10 cellular contexts compared by ENCODE assay signal in genomic region chr20:35453647-35454046, GRCh38. TPM values are rescaled to one million over a fixed set of nuclear protein-coding genes. Genes with fewer than 3 reads are reported as not detected.
DNase-seq lines count a peak whose midpoint lies in the region; ATAC-seq and TF ChIP-seq lines count a peak whose summit lies in the region.
"Had no signal": no experiment of that assay in that cellular context is flagged by ENCODE, and none has a peak within 500 bp of the region (broad histone marks: within the 10 kb centered on the region; RNA-seq: fewer than 3 reads in every experiment).

No MANE protein-coding gene starts in this region.

- peak overlapping the region; percentile 15; the same call in 1 of the 2 replicates for H3K4ac ChIP-seq in IMR-90 (ENCODE audit: low read depth, low read length)

- no peak for TF ChIP-seq POLR2A in IMR-90 (IDR thresholded peaks at IDR 0.05; ENCODE audit: low read depth, low read length)

- no peaks in the 10 kb centered on the region for H3K27me3 ChIP-seq in BLaER1 treated with 17β-estradiol and CSF1 and Interleukin-3, amounts not matched to agents 10 nM and 100 nM
- H3K27me3 ChIP-seq in IMR-90 (ENCODE audit: control insufficient read depth, insufficient read depth, low read length) (no peaks in the 10 kb centered on the region), adipocyte (replicated peaks; ENCODE audit: control insufficient read depth, insufficient read depth, low read length) (no peaks in the 10 kb centered on the region)
- H3K27me3 ChIP-seq in naive thymus-derived CD4-positive, alpha-beta T cell (ENCODE audit: control insufficient read depth in 2 of 2, insufficient read depth in 2 of 2, low read length in 2 of 2), result no peaks in the 10 kb centered on the region
- H3K27me3 ChIP-seq: foreskin keratinocyte had no signal

- H3K9me1 ChIP-seq in IMR-90 (ENCODE audit: insufficient read depth, low read length), result peaks cover 6% of the 10 kb centered on the region; the same call in 1 of the 2 replicates

- CTCF ChIA-PET in IMR-90 (lab: Yijun Ruan, JAX), result interaction anchor here (0.9 kb wide), 1 partner anchor 13 kb away, joined by 3 read pairs; no protein-coding TSS in a partner anchor
- CTCF ChIA-PET in naive thymus-derived CD4-positive, alpha-beta T cell (lab: Charles Lee), result interaction anchor here (1.6 to 1.9 kb wide), 2 partner anchors 11 to 14 kb away, joined by 4 to 9 read pairs; no protein-coding TSS in a partner anchor

- peaks cover 20 to 40% of the 10 kb centered on the region in 2 experiments for H3K79me1 ChIP-seq in IMR-90 (ENCODE audit: low read depth in 1 of 2, low read length in 2 of 2)

- dilution Hi-C loops in IMR-90 (cut with HindIII; ENCODE audit: low sequenced_read_pairs, unreplicated experiment), result no loop called here

- peak overlapping the region in 9 of 11 experiments; percentile 22 to 96 (median 93); a peak in 13 of 22 replicates for H3K9ac ChIP-seq in BLaER1 treated with 17β-estradiol and CSF1 and Interleukin-3, amounts not matched to agents 10 nM and 100 nM
- H3K9ac ChIP-seq in IMR-90 (ENCODE audit: low read depth, low read length), result no peak overlapping the region
- peak overlapping the region; percentile 98 for H3K9ac ChIP-seq in adipocyte (ENCODE audit: low read length)

- in situ Hi-C loops in IMR-90 (cut with MboI; ENCODE audit: low sequenced_read_pairs), result no loop called here

- no peaks in the 10 kb centered on the region for H3K27me3 Mint-ChIP-seq in naive thymus-derived CD4-positive, alpha-beta T cell

- H2BK120ac ChIP-seq in IMR-90 (ENCODE audit: low read depth, low read length), result no peak overlapping the region

- no peaks in the 10 kb centered on the region for H3K9me3 ChIP-seq in BLaER1 treated with 17β-estradiol and CSF1 and Interleukin-3, amounts not matched to agents 10 nM and 100 nM (replicated peaks in 1 of 11)
- no peaks in the 10 kb centered on the region for H3K9me3 ChIP-seq in IMR-90 (ENCODE audit: control insufficient read depth, insufficient read depth, low read length)
- H3K9me3 ChIP-seq in adipocyte (ENCODE audit: control insufficient read depth, low read length), result no peaks in the 10 kb centered on the region
- H3K9me3 ChIP-seq in naive thymus-derived CD4-positive, alpha-beta T cell (ENCODE audit: control insufficient read depth in 2 of 3, low read length in 3 of 3), result no peaks in the 10 kb centered on the region

- H2AFZ ChIP-seq in IMR-90 (replicated peaks; ENCODE audit: low read length, poor library complexity), result no peak overlapping the region

- peak overlapping the region; percentile 46 to 90; a peak in 2 of 4 replicates for H4K8ac ChIP-seq in IMR-90 (ENCODE audit: low read depth in 2 of 2, low read length in 2 of 2)

- peak overlapping the region; percentile 43 to 98 (median 86) for H3K27ac Mint-ChIP-seq in naive thymus-derived CD4-positive, alpha-beta T cell

- no peaks in the 10 kb centered on the region for H3K9me3 Mint-ChIP-seq in naive thymus-derived CD4-positive, alpha-beta T cell

- no peak overlapping the region for H3K56ac ChIP-seq in IMR-90 (ENCODE audit: extremely low read depth, insufficient read depth, low read length)

- no peak overlapping the region for H2BK20ac ChIP-seq in IMR-90 (ENCODE audit: low read depth, low read length)

- H3K4me3 Mint-ChIP-seq in naive thymus-derived CD4-positive, alpha-beta T cell, result peak overlapping the region; percentile 82 to 98 (median 93)

- H3K18ac ChIP-seq in IMR-90 (ENCODE audit: low read depth, low read length), result no peak overlapping the region

- no peak overlapping the region for H2AK9ac ChIP-seq in IMR-90 (replicated peaks; ENCODE audit: low read depth, low read length, poor library complexity)

- 92% methylated on average over 2 of the region's 7 CpGs; no CpG with 5 or more reads in 1 of the 2 experiments for WGBS in IMR-90 (ENCODE audit: extremely low coverage in 2 of 2, insufficient read length in 1 of 2), 2 experiments

- peaks cover 0 to 3% (median 0%) of the 10 kb centered on the region in 5 donors for H3K36me3 Mint-ChIP-seq in naive thymus-derived CD4-positive, alpha-beta T cell

- no peak for TF ChIP-seq RAD21 in IMR-90 (IDR thresholded peaks at IDR 0.05; ENCODE audit: low read length)

- H4K5ac ChIP-seq in IMR-90 (ENCODE audit: low read depth, low read length), result no peak overlapping the region

- peak overlapping the region in 9 of 10 experiments; percentile 73 to 96 (median 80); a peak in 12 of 20 replicates for H3K4me3 ChIP-seq in BLaER1 treated with 17β-estradiol and CSF1 and Interleukin-3, amounts not matched to agents 10 nM and 100 nM
- no peak overlapping the region for H3K4me3 ChIP-seq in IMR-90 (ENCODE audit: insufficient read depth, low read depth, low read length)
- H3K4me3 ChIP-seq in adipocyte (ENCODE audit: low read length), result peak overlapping the region; percentile 99
- H3K4me3 ChIP-seq in naive thymus-derived CD4-positive, alpha-beta T cell (ENCODE audit: low read length), result no peak overlapping the region

- H2BK5ac ChIP-seq in IMR-90 (ENCODE audit: low read depth, low read length, poor library complexity, severe bottlenecking), result no peak overlapping the region

- DNase-seq in IMR-90 (no peak), adipocyte (ENCODE audit: low read depth) (no peak), Right ventricle myocardium inferior (ENCODE audit: missing footprints) (no peak), SIG-M5 treated with dmso at 0.1 percent for 504 hours (lab: John Stamatoyannopoulos, UW; ENCODE audit: unreplicated experiment) (no peak)
- DNase-seq in naive thymus-derived CD4-positive, alpha-beta T cell, result no peak
- no peak for DNase-seq in stimulated activated naive CD4-positive, alpha-beta T cell treated with Interleukin-2 at 50 U/mL for 16 hours (lab: John Stamatoyannopoulos, UW)
- DNase-seq: foreskin keratinocyte, NCI-H2029 treated with DMSO at 0.1 percent for 48 hours had no signal

- ATAC-seq in IMR-90 (ENCODE audit: low read depth), result no peak
- ATAC-seq in naive thymus-derived CD4-positive, alpha-beta T cell, result no peak
- ATAC-seq in esophagus mucosa, result no peak
- no peak for ATAC-seq in Right ventricle myocardium inferior

- POLR2A ChIA-PET in IMR-90 (lab: Charles Lee; ENCODE audit: unreplicated experiment), result no interaction called here
- POLR2A ChIA-PET in naive thymus-derived CD4-positive, alpha-beta T cell (lab: Charles Lee), result interaction anchor here (0.6 to 3.5 kb wide), 4 partner anchors 38 to 165 kb away, joined by 3 to 32 read pairs (median 4); no protein-coding TSS in a partner anchor

- H3K23ac ChIP-seq in IMR-90 (ENCODE audit: low read depth, low read length), result no peak overlapping the region

- no peak overlapping the region for H2BK15ac ChIP-seq in IMR-90 (ENCODE audit: low read depth, low read length)

- peak overlapping the region; percentile 71 to 93 (median 85) for H3K4me2 ChIP-seq in BLaER1 treated with 17β-estradiol and CSF1 and Interleukin-3, amounts not matched to agents 10 nM and 100 nM
- H3K4me2 ChIP-seq in IMR-90 (ENCODE audit: low read depth, low read length), result no peak overlapping the region

- no TSS peak for BruUV-seq in IMR-90 (replicated peaks; lab: Mats Ljungman, UMichigan)

- H4K91ac ChIP-seq in IMR-90 (ENCODE audit: insufficient read depth, low read depth, low read length), result no peak overlapping the region

- H3K4me1 ChIP-seq in BLaER1 treated with 17β-estradiol and CSF1 and Interleukin-3, amounts not matched to agents 10 nM and 100 nM, result peaks cover 25 to 42% (median 33%) of the 10 kb centered on the region in 10 experiments
- 0 out of 2 replicates have a peak, but pooled peaks cover 3% of the 10 kb centered on the region for H3K4me1 ChIP-seq in IMR-90 (ENCODE audit: control insufficient read depth, insufficient read depth, low read length)
- H3K4me1 ChIP-seq in adipocyte (ENCODE audit: control insufficient read depth, insufficient read depth, low read length), result peaks cover 9% of the 10 kb centered on the region
- H3K4me1 ChIP-seq in naive thymus-derived CD4-positive, alpha-beta T cell (ENCODE audit: control insufficient read depth in 2 of 2, insufficient read depth in 2 of 2, low read length in 2 of 2), result no peaks in the 10 kb centered on the region

- H4K20me1 ChIP-seq in BLaER1 treated with 17β-estradiol and CSF1 and Interleukin-3, amounts not matched to agents 10 nM and 100 nM, result peaks cover 0 to 14% (median 0%) of the 10 kb centered on the region in 11 experiments; a peak in 3 of 22 replicates
- no peaks in the 10 kb centered on the region for H4K20me1 ChIP-seq in IMR-90 (ENCODE audit: insufficient read depth, low read length)

- H3K4me1 Mint-ChIP-seq in naive thymus-derived CD4-positive, alpha-beta T cell, result peaks cover 0 to 38% (median 23%) of the 10 kb centered on the region in 7 donors

- no peaks in the 10 kb centered on the region for H3K36me3 ChIP-seq in BLaER1 treated with 17β-estradiol and CSF1 and Interleukin-3, amounts not matched to agents 10 nM and 100 nM
- H3K36me3 ChIP-seq in IMR-90 (ENCODE audit: control insufficient read depth, insufficient read depth, low read length) (no peaks in the 10 kb centered on the region), adipocyte (ENCODE audit: control insufficient read depth, insufficient read depth, low read length, severe bottlenecking) (no peaks in the 10 kb centered on the region)
- peaks cover 0 to 4% (median 0%) of the 10 kb centered on the region in 3 experiments for H3K36me3 ChIP-seq in naive thymus-derived CD4-positive, alpha-beta T cell (ENCODE audit: control insufficient read depth in 2 of 3, insufficient read depth in 3 of 3, low read length in 3 of 3)

- no peak for TF ChIP-seq CTCF in IMR-90 (conservative IDR thresholded peaks at IDR 0.05; ENCODE audit: low read depth, low read length)

- peak overlapping the region; percentile 42; the same call in 1 of the 2 replicates for H2AK5ac ChIP-seq in IMR-90 (ENCODE audit: low read depth, low read length)

- peak overlapping the region in 6 of 11 experiments; percentile 92 to 99 (median 96); a peak in 6 of 22 replicates for H3K27ac ChIP-seq in BLaER1 treated with 17β-estradiol and CSF1 and Interleukin-3, amounts not matched to agents 10 nM and 100 nM
- no peak overlapping the region for H3K27ac ChIP-seq in IMR-90 (ENCODE audit: insufficient read depth, low read length)
- H3K27ac ChIP-seq in naive thymus-derived CD4-positive, alpha-beta T cell (ENCODE audit: low read depth, low read length), result peak overlapping the region; percentile 94

- intact Hi-C loops in IMR-90 (cut with micrococcal nuclease), result no loop called here
- intact Hi-C loops in naive thymus-derived CD4-positive, alpha-beta T cell (cut with micrococcal nuclease), result loop anchor here (1.0 to 10.0 kb wide), 8 partner anchors 37 to 1639 kb away; partner anchors contain the start of genes ACSS2 (in 1 of the 2), CHMP4B (in 1 of the 2), CPNE1 (in 1 of the 2) and GGT7 (in 1 of the 2)
- intact Hi-C loops in Right ventricle myocardium inferior (cut with DNase I), result no loop called here

- no peak overlapping the region for H3K14ac ChIP-seq in IMR-90 (replicated peaks; ENCODE audit: low read depth, low read length)

RNA-seq across cellular contexts. Expression of gene CEP250, which starts 1.8 kb away (rescaled TPM):
- total RNA-seq in IMR-90 (2012; rRNA removed) (35.1 and 38.3 TPM in 2 replicates), esophagus mucosa (13.6 TPM), Right ventricle myocardium inferior (15.9 TPM)
- 22.7 and 23.9 TPM in 2 replicates for polyA plus RNA-seq in IMR-90 (2012; rRNA removed)
- polyA plus RNA-seq in IMR-90 (2012; cell fraction: cytosol; rRNA removed), result 8.2 and 10.3 TPM in 2 replicates
- polyA plus RNA-seq in IMR-90 (2012; cell fraction: nucleus; rRNA removed; ENCODE audit: low replicate concordance), result 24.6 and 37.5 TPM in 2 replicates
- 10 to 100 TPM; 34.5 to 75.0 (median 70.7) TPM for total RNA-seq in naive thymus-derived CD4-positive, alpha-beta T cell
- polyA plus RNA-seq in naive thymus-derived CD4-positive, alpha-beta T cell, result 10 to 100 TPM in 1 of 2 donors, 1 to 10 TPM in 1; 7.7 to 19.0 TPM

RNA-seq across cellular contexts. Expression of gene GDF5, which starts 15.6 kb away (rescaled TPM):
- total RNA-seq in IMR-90 (2012; rRNA removed), result 27.5 and 32.6 TPM in 2 replicates
- 24.6 and 28.2 TPM in 2 replicates for polyA plus RNA-seq in IMR-90 (2012; rRNA removed)
- polyA plus RNA-seq in IMR-90 (2012; cell fraction: cytosol; rRNA removed), result 22.5 and 55.7 TPM in 2 replicates
- polyA plus RNA-seq in IMR-90 (2012; cell fraction: nucleus; rRNA removed; ENCODE audit: low replicate concordance), result 11.2 and 17.2 TPM in 2 replicates
- under 1 TPM in 1 of 5 experiments, not detected in 4; 0.13 TPM for total RNA-seq in naive thymus-derived CD4-positive, alpha-beta T cell
- not detected for polyA plus RNA-seq in naive thymus-derived CD4-positive, alpha-beta T cell
- total RNA-seq in esophagus mucosa, result not detected
- total RNA-seq in Right ventricle myocardium inferior, result 0.08 TPM

RNA-seq across cellular contexts. Expression of gene UQCC1, which starts 41.9 kb away (rescaled TPM):
- total RNA-seq in IMR-90 (2012; rRNA removed) (28.7 and 30.8 TPM in 2 replicates), esophagus mucosa (32.5 TPM), Right ventricle myocardium inferior (148 TPM)
- 35.6 and 36.4 TPM in 2 replicates for polyA plus RNA-seq in IMR-90 (2012; rRNA removed)
- polyA plus RNA-seq in IMR-90 (2012; cell fraction: cytosol; rRNA removed), result 20.8 and 26.6 TPM in 2 replicates
- polyA plus RNA-seq in IMR-90 (2012; cell fraction: nucleus; rRNA removed; ENCODE audit: low replicate concordance), result 45.7 and 102 TPM in 2 replicates
- total RNA-seq in naive thymus-derived CD4-positive, alpha-beta T cell, result 10 to 100 TPM; 29.7 to 61.8 (median 48.8) TPM
- polyA plus RNA-seq in naive thymus-derived CD4-positive, alpha-beta T cell, result 10 to 100 TPM; 12.6 to 16.8 TPM

Comparison
In these comparisons a context has a peak if more than half of its experiments do, and no peak if none do; other contexts are left out.
1. H3K4me3 ChIP-seq: peak in BLaER1 treated with 17β-estradiol and CSF1 and Interleukin-3, amounts not matched to agents 10 nM and 100 nM (9 of 10) and adipocyte (single experiment); none in IMR-90 (single experiment) and naive thymus-derived CD4-positive, alpha-beta T cell (single experiment).
2. RNA of gene GDF5, which starts 15.6 kb away (total RNA-seq): 27.5 to 32.6 TPM in IMR-90; 0.08 TPM in Right ventricle myocardium inferior (single experiment), 0.13 TPM in naive thymus-derived CD4-positive, alpha-beta T cell and not detected in esophagus mucosa (single experiment); every median in the first group is over 10 times any median in the second.
3. intact Hi-C loops: an anchor here in naive thymus-derived CD4-positive, alpha-beta T cell (1.0 to 10.0 kb wide); none called in IMR-90 and Right ventricle myocardium inferior.